19 cellular contexts compared by ENCODE assay signal in the genomic region with DNA sequence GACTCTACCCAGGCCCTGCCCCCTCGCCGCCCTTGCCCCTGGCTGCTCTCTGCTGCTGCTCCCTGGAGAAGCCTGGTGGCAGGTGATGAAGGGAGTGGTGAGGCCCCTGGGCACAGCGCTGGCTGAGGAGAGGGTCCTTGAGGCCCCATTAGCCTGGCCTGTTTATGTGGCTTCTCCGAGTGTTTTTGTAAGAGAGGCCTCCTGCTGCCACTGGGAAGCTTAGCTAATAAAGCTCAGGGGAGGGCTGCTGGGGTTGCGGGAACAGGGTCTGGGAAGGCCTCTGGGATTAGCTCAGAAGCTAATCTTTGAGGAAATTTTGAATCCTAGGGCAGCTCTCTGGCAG. TPM values are rescaled to one million over a fixed set of nuclear protein-coding genes. Genes with fewer than 3 reads are reported as not detected.
A peak's percentile ranks its signal among the peaks of the same experiment; 100 is the strongest.
DNase-seq lines count a peak whose midpoint lies in the region; ATAC-seq and TF ChIP-seq lines count a peak whose summit lies in the region.
"Had no signal": no experiment of that assay in that cellular context is flagged by ENCODE, and none has a peak within 500 bp of the region (broad histone marks: within the 10 kb centered on the region; RNA-seq: fewer than 3 reads in every experiment).

No MANE protein-coding gene starts in this region.

- no peak for TF ChIP-seq CTCF in progenitor cell of endocrine pancreas (IDR thresholded peaks at IDR 0.05; ENCODE audit: unreplicated experiment)

- no peak for ATAC-seq in activated CD8-positive, alpha-beta T cell treated with anti-CD3 and anti-CD28 coated beads, Interleukin-2, amount 10 ng/mL, durations not matched to agents 7 days and 5 days
- ATAC-seq: right cardiac atrium had no signal

- CTCF ChIA-PET in activated CD8-positive, alpha-beta T cell treated with anti-CD3 and anti-CD28 coated beads, Interleukin-2, amount 10 ng/mL, durations not matched to agents 7 days and 5 days (lab: Charles Lee): interaction anchor here (1.6 kb wide), 1 partner anchor 44 kb away, joined by 4 read pairs; no protein-coding TSS in a partner anchor
- CTCF ChIA-PET in HEK293T (lab: Yijun Ruan, JAX): no interaction called here

- H3K4me1 Mint-ChIP-seq in T-helper 1 cell treated with Interleukin-12 subunit alpha and Interleukin-12 subunit beta and Interleukin-4 antibody, amounts not matched to agents 30 μg/mL and 1 μg/mL, for 36 hours (ENCODE audit: low read depth): peaks cover 15% of the 10 kb centered on the region
- H3K4me1 Mint-ChIP-seq in progenitor cell of endocrine pancreas (ENCODE audit: low read depth): peaks cover 8% of the 10 kb centered on the region
- peaks cover 10% of the 10 kb centered on the region for H3K4me1 Mint-ChIP-seq in activated CD8-positive, alpha-beta T cell treated with anti-CD3 and anti-CD28 coated beads, Interleukin-2, amount 10 ng/mL, durations not matched to agents 7 days and 5 days (ENCODE audit: low read depth)
- H3K4me1 Mint-ChIP-seq: IgD-negative memory B cell, naive B cell had no signal

- H3K27ac Mint-ChIP-seq in T-helper 1 cell treated with Interleukin-12 subunit alpha and Interleukin-12 subunit beta and Interleukin-4 antibody, amounts not matched to agents 30 μg/mL and 1 μg/mL, for 36 hours: peak overlapping the region; percentile 18
- peak overlapping the region; percentile 57 for H3K27ac Mint-ChIP-seq in progenitor cell of endocrine pancreas
- no peak overlapping the region for H3K27ac Mint-ChIP-seq in activated CD8-positive, alpha-beta T cell treated with anti-CD3 and anti-CD28 coated beads, Interleukin-2, amount 10 ng/mL, durations not matched to agents 7 days and 5 days
- H3K27ac Mint-ChIP-seq: activated naive CD4-positive, alpha-beta T cell treated with anti-CD3 and anti-CD28 coated beads for 36 hours; IgD-negative memory B cell; naive B cell had no signal

- no peaks in the 10 kb centered on the region for H3K27me3 Mint-ChIP-seq in T-helper 1 cell treated with Interleukin-12 subunit alpha and Interleukin-12 subunit beta and Interleukin-4 antibody, amounts not matched to agents 30 μg/mL and 1 μg/mL, for 36 hours (ENCODE audit: low read depth)
- H3K27me3 Mint-ChIP-seq in progenitor cell of endocrine pancreas: peaks cover 4% of the 10 kb centered on the region
- H3K27me3 Mint-ChIP-seq in activated CD8-positive, alpha-beta T cell treated with anti-CD3 and anti-CD28 coated beads, Interleukin-2, amount 10 ng/mL, durations not matched to agents 7 days and 5 days (ENCODE audit: low read depth): peaks cover 6% of the 10 kb centered on the region

- DNase-seq in T-helper 1 cell (no peak), NCI-H187 (lab: John Stamatoyannopoulos, UW) (peak; percentile 79 to 90), NCI-H82 treated with DMSO at 0.1 percent for 48 hours (lab: John Stamatoyannopoulos, UW; ENCODE audit: unreplicated experiment) (peak; percentile 45), progenitor cell of endocrine pancreas (ENCODE audit: low spot score, unreplicated experiment) (no peak), NCI-H1048 (lab: John Stamatoyannopoulos, UW) (no peak), HEK293T (ENCODE audit: extremely low spot score) (no peak)
- no peak for DNase-seq in activated CD8-positive, alpha-beta T cell treated with anti-CD3 and anti-CD28 coated beads, Interleukin-2, amount 10 ng/mL, durations not matched to agents 7 days and 5 days
- DNase-seq: activated CD4-positive, alpha-beta T cell treated with anti-CD3 and anti-CD28 coated beads, Interleukin-2, amount 50 U/mL, for 48 hours; activated naive CD4-positive, alpha-beta T cell treated with anti-CD3 and anti-CD28 coated beads for 36 hours; AML-193; GM23248; mesenchymal stem cell; naive B cell; right cardiac atrium; RPMI8226; stomach; trophoblast cell had no signal

- POLR2A ChIA-PET in activated CD8-positive, alpha-beta T cell treated with anti-CD3 and anti-CD28 coated beads, Interleukin-2, amount 10 ng/mL, durations not matched to agents 7 days and 5 days (lab: Charles Lee): no interaction called here
- POLR2A ChIA-PET in HEK293T (lab: Yijun Ruan, JAX): no interaction called here

- no peaks in the 10 kb centered on the region for H3K9me3 Mint-ChIP-seq in T-helper 1 cell treated with Interleukin-12 subunit alpha and Interleukin-12 subunit beta and Interleukin-4 antibody, amounts not matched to agents 30 μg/mL and 1 μg/mL, for 36 hours
- H3K9me3 Mint-ChIP-seq in progenitor cell of endocrine pancreas (ENCODE audit: low read depth): no peaks in the 10 kb centered on the region
- H3K9me3 Mint-ChIP-seq in activated CD8-positive, alpha-beta T cell treated with anti-CD3 and anti-CD28 coated beads, Interleukin-2, amount 10 ng/mL, durations not matched to agents 7 days and 5 days (ENCODE audit: insufficient read depth): no peaks in the 10 kb centered on the region
- H3K9me3 Mint-ChIP-seq: activated naive CD4-positive, alpha-beta T cell treated with anti-CD3 and anti-CD28 coated beads for 36 hours; IgD-negative memory B cell; naive B cell had no signal

- H3K36me3 Mint-ChIP-seq in T-helper 1 cell treated with Interleukin-12 subunit alpha and Interleukin-12 subunit beta and Interleukin-4 antibody, amounts not matched to agents 30 μg/mL and 1 μg/mL, for 36 hours (ENCODE audit: low read depth): peaks cover 1% of the 10 kb centered on the region
- peaks cover 1% of the 10 kb centered on the region for H3K36me3 Mint-ChIP-seq in progenitor cell of endocrine pancreas (ENCODE audit: insufficient read depth)
- H3K36me3 Mint-ChIP-seq in activated CD8-positive, alpha-beta T cell treated with anti-CD3 and anti-CD28 coated beads, Interleukin-2, amount 10 ng/mL, durations not matched to agents 7 days and 5 days (ENCODE audit: low read depth): no peaks in the 10 kb centered on the region
- H3K36me3 Mint-ChIP-seq: IgD-negative memory B cell, naive B cell had no signal

- H3K4me3 Mint-ChIP-seq in T-helper 1 cell treated with Interleukin-12 subunit alpha and Interleukin-12 subunit beta and Interleukin-4 antibody, amounts not matched to agents 30 μg/mL and 1 μg/mL, for 36 hours: no peak overlapping the region
- H3K4me3 Mint-ChIP-seq in progenitor cell of endocrine pancreas (ENCODE audit: low read depth): no peak overlapping the region
- no peak overlapping the region for H3K4me3 Mint-ChIP-seq in activated CD8-positive, alpha-beta T cell treated with anti-CD3 and anti-CD28 coated beads, Interleukin-2, amount 10 ng/mL, durations not matched to agents 7 days and 5 days
- H3K4me3 Mint-ChIP-seq: activated naive CD4-positive, alpha-beta T cell treated with anti-CD3 and anti-CD28 coated beads for 36 hours; IgD-negative memory B cell; naive B cell had no signal

TF ChIP-seq in HEK293T, 16 proteins besides CTCF, POLR2A, EP300 and RAD21:
- TF ChIP-seq FOXM1 (IDR thresholded peaks at IDR 0.05; ENCODE audit: borderline replicate concordance) (no peak), CTBP1 (IDR thresholded peaks at IDR 0.05; ENCODE audit: borderline replicate concordance) (no peak), HDGF (IDR thresholded peaks at IDR 0.05; ENCODE audit: borderline replicate concordance) (no peak), ARNT (IDR thresholded peaks at IDR 0.05) (no peak), FOXA1 (IDR thresholded peaks at IDR 0.05) (no peak), FOXK2 (IDR thresholded peaks at IDR 0.05) (no peak), L3MBTL2 (conservative IDR thresholded peaks at IDR 0.05) (no peak), SP1 (IDR thresholded peaks at IDR 0.05) (no peak), TARDBP (IDR thresholded peaks at IDR 0.05) (no peak), NFRKB (IDR thresholded peaks at IDR 0.05) (no peak), BHLHE40 (IDR thresholded peaks at IDR 0.05; ENCODE audit: borderline replicate concordance) (no peak), ELF4 (IDR thresholded peaks at IDR 0.05) (no peak), SUZ12 (IDR thresholded peaks at IDR 0.05) (no peak), LEF1 (IDR thresholded peaks at IDR 0.05; ENCODE audit: borderline replicate concordance) (no peak)

RNA-seq across cellular contexts. Expression of a gene that starts 15.5 kb away (rescaled TPM):
- total RNA-seq in progenitor cell of endocrine pancreas: 63.8 and 64.9 TPM in 2 replicates
- total RNA-seq in activated CD8-positive, alpha-beta T cell treated with anti-CD3 and anti-CD28 coated beads, Interleukin-2, amount 10 ng/mL, durations not matched to agents 7 days and 5 days: not detected
- total RNA-seq: GM23248 had no signal

RNA-seq across cellular contexts. Expression of a gene that starts 44.0 kb away (rescaled TPM):
- total RNA-seq in progenitor cell of endocrine pancreas: 98.9 and 108 TPM in 2 replicates
- 100 to 1,000 TPM in 1 of 2 experiments, 10 to 100 TPM in 1; 99.6 to 100 TPM for total RNA-seq in activated CD8-positive, alpha-beta T cell treated with anti-CD3 and anti-CD28 coated beads, Interleukin-2, amount 10 ng/mL, durations not matched to agents 7 days and 5 days

RNA-seq across cellular contexts. Expression of a gene that starts 55.6 kb away (rescaled TPM):
- 271 and 282 TPM in 2 replicates for total RNA-seq in progenitor cell of endocrine pancreas
- total RNA-seq in activated CD8-positive, alpha-beta T cell treated with anti-CD3 and anti-CD28 coated beads, Interleukin-2, amount 10 ng/mL, durations not matched to agents 7 days and 5 days: 100 to 1,000 TPM; 441 to 450 TPM

Comparison
In these comparisons a context has a peak if more than half of its experiments do, and no peak if none do; other contexts are left out.
1. DNase-seq: peak in NCI-H187 (2 of 2) and NCI-H82 treated with DMSO at 0.1 percent for 48 hours (single experiment); none in T-helper 1 cell (0 of 5), progenitor cell of endocrine pancreas (single experiment), NCI-H1048 (single experiment), activated CD8-positive, alpha-beta T cell treated with anti-CD3 and anti-CD28 coated beads, Interleukin-2, amount 10 ng/mL, durations not matched to agents 7 days and 5 days (single experiment) and HEK293T (single experiment).
2. RNA of a gene that starts 15.5 kb away (total RNA-seq): 63.8 to 64.9 TPM in progenitor cell of endocrine pancreas; not detected in activated CD8-positive, alpha-beta T cell treated with anti-CD3 and anti-CD28 coated beads, Interleukin-2, amount 10 ng/mL, durations not matched to agents 7 days and 5 days; every median in the first group is over 10 times any median in the second.